In genomic region chr6:41547799-41548097, GRCh38 we compare ENCODE assay signal across 8 cellular contexts. TPM values are rescaled to one million over a fixed set of nuclear protein-coding genes. Genes with fewer than 3 reads are reported as not detected.
A peak's percentile ranks its signal among the peaks of the same experiment; 100 is the strongest.
DNase-seq lines count a peak whose midpoint lies in the region; ATAC-seq and TF ChIP-seq lines count a peak whose summit lies in the region.

No MANE protein-coding gene starts in this region.

- H3K4me1 ChIP-seq in SJCRH30, result no peaks in the 10 kb centered on the region; the same call in 1 of the 2 replicates
- peaks cover 5% of the 10 kb centered on the region for H3K4me1 ChIP-seq in parathyroid adenoma

- H3K27me3 ChIP-seq in SJCRH30 (no peaks in the 10 kb centered on the region), parathyroid adenoma (ENCODE audit: control insufficient read depth, insufficient read depth, low read length) (no peaks in the 10 kb centered on the region)

- H3K4me2 ChIP-seq in parathyroid adenoma (ENCODE audit: low read length), result peak overlapping the region; percentile 93

- H3K79me2 ChIP-seq in parathyroid adenoma, result peaks cover 26% of the 10 kb centered on the region

- H2AFZ ChIP-seq in parathyroid adenoma, result peak overlapping the region; percentile 75

- H3K9ac ChIP-seq in parathyroid adenoma, result no peak overlapping the region

- ATAC-seq in GM19397 (IDR thresholded peaks at IDR 0.05; ENCODE audit: unreplicated experiment), result no peak
- ATAC-seq in HG03442 (IDR thresholded peaks at IDR 0.05; ENCODE audit: unreplicated experiment), result no peak

- H3K27ac ChIP-seq in SJCRH30 (no peak overlapping the region), parathyroid adenoma (no peak overlapping the region)

- DNase-seq in COLO668 (lab: John Stamatoyannopoulos, UW; ENCODE audit: unreplicated experiment) (peak; percentile 23), SJCRH30 (no peak), fibroblast of pulmonary artery (ENCODE audit: low read depth) (no peak), NCI-H128 (lab: John Stamatoyannopoulos, UW; ENCODE audit: unreplicated experiment) (no peak), dedifferentiated amniotic fluid mesenchymal stem cell (ENCODE audit: extremely low spot score) (no peak)

- peaks cover 14% of the 10 kb centered on the region; the same call in 1 of the 2 replicates for H3K36me3 ChIP-seq in SJCRH30
- no peaks in the 10 kb centered on the region for H3K36me3 ChIP-seq in parathyroid adenoma (ENCODE audit: control insufficient read depth, insufficient read depth, low read length)

- TF ChIP-seq CTCF in fibroblast of pulmonary artery (IDR thresholded peaks at IDR 0.05; ENCODE audit: low read length, missing control alignments), result no peak
- no peak for TF ChIP-seq CTCF in parathyroid adenoma (IDR thresholded peaks at IDR 0.05)

- H3K4me3 ChIP-seq in SJCRH30, result peak overlapping the region; percentile 70
- peak overlapping the region; percentile 80 for H3K4me3 ChIP-seq in fibroblast of pulmonary artery (replicated peaks; ENCODE audit: low read depth, low read length)
- peak overlapping the region; percentile 80 for H3K4me3 ChIP-seq in parathyroid adenoma (ENCODE audit: low read depth, low read length)

- no peaks in the 10 kb centered on the region for H3K9me3 ChIP-seq in SJCRH30 (replicated peaks)
- no peaks in the 10 kb centered on the region for H3K9me3 ChIP-seq in parathyroid adenoma (ENCODE audit: control insufficient read depth, low read length)

RNA-seq across cellular contexts. Expression of gene FOXP4, which starts 1.6 kb away (rescaled TPM):
- 9.2 and 10.3 TPM in 2 replicates for total RNA-seq in SJCRH30 (2014; rRNA removed; shearing (Covaris generic))
